ENCODE assay signal across 17 cellular contexts in the genomic region with DNA sequence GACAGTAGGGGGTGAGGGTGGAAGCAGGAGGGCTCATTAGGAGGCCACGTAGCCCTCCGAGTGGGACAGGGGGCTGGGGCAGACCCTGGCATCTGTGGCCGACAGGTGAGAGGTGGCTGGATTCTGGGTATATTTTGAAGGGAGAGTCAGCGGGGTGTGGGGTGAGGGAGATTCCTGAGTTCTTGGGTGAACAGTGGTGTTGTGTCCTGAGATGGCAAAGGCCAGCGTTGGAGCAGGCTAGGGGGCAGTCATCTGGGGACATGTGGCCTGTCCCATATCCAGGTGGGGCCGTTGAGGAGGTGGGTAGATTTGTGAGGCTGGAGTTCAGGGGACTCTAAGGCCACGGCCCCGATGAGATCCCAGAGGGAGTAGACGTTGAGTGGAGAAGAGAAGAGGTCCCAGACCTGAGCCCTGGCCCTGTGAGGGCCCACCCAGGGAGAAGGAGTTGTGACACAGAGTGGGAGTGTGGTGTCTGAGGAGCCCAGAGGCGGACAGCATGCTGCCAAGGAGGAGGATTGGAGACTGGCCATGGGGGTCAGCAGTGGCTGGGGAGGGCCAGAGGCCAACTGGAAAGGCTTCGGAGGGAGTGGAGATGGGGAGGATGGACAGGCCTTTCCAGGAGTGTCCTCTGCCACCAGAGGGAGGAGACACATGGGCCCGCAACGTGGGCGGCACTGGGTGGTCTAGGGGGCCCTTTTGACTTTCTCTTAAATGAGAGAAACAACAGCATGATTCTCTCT. TPM values are rescaled to one million over a fixed set of nuclear protein-coding genes. Genes with fewer than 3 reads are reported as not detected.
DNase-seq lines count a peak whose midpoint lies in the region; ATAC-seq and TF ChIP-seq lines count a peak whose summit lies in the region.
"Had no signal": no experiment of that assay in that cellular context is flagged by ENCODE, and none has a peak within 500 bp of the region (broad histone marks: within the 10 kb centered on the region; RNA-seq: fewer than 3 reads in every experiment).

No MANE protein-coding gene starts in this region.

- POLR2A ChIA-PET in activated CD8-positive, alpha-beta T cell treated with anti-CD3 and anti-CD28 coated beads for 36 hours (lab: Charles Lee) = no interaction called here
- POLR2A ChIA-PET in WTC11 (lab: Charles Lee) = no interaction called here

- CTCF ChIA-PET in activated CD8-positive, alpha-beta T cell treated with anti-CD3 and anti-CD28 coated beads for 36 hours (lab: Charles Lee) = no interaction called here
- CTCF ChIA-PET in WTC11 (lab: Charles Lee) = no interaction called here

- peak overlapping the region; percentile 79 for H3K4me2 ChIP-seq in DOHH2 (ENCODE audit: low read length)

- peaks cover 0 to 41% (median 20%) of the 10 kb centered on the region in 4 donors for H3K4me1 Mint-ChIP-seq in CD4-positive, CD25-positive, alpha-beta regulatory T cell
- H3K4me1 Mint-ChIP-seq in activated CD8-positive, alpha-beta T cell treated with anti-CD3 and anti-CD28 coated beads for 36 hours (ENCODE audit: low read depth) = peaks cover 32% of the 10 kb centered on the region
- H3K4me1 Mint-ChIP-seq in immature natural killer cell (peaks cover 22 to 43% of the 10 kb centered on the region in 2 donors), WTC11 (peaks cover 4% of the 10 kb centered on the region)

- H3K4me1 ChIP-seq in CD4-positive, CD25-positive, alpha-beta regulatory T cell (ENCODE audit: control insufficient read depth, insufficient read depth, low read length, poor library complexity, severe bottlenecking) = peaks cover 18% of the 10 kb centered on the region
- peaks cover 54% of the 10 kb centered on the region for H3K4me1 ChIP-seq in DOHH2 (ENCODE audit: control insufficient read depth, low read length)
- H3K4me1 ChIP-seq: body of pancreas, left ventricle myocardium inferior, SJSA1 had no signal

- H3K9me3 ChIP-seq in CD4-positive, CD25-positive, alpha-beta regulatory T cell (ENCODE audit: control insufficient read depth in 2 of 2, low read length in 2 of 2) = no peaks in the 10 kb centered on the region
- H3K9me3 ChIP-seq in DOHH2 (ENCODE audit: control insufficient read depth, insufficient read depth, low read length) = no peaks in the 10 kb centered on the region
- H3K9me3 ChIP-seq: body of pancreas, left ventricle myocardium inferior, SJSA1 had no signal

- DNase-seq in CD4-positive, CD25-positive, alpha-beta regulatory T cell = no peak
- no peak for DNase-seq in activated CD8-positive, alpha-beta T cell treated with anti-CD3 and anti-CD28 coated beads for 36 hours
- DNase-seq in immature natural killer cell (no peak), NAMALWA (ENCODE audit: low spot score) (no peak), NCI-H2227 (lab: John Stamatoyannopoulos, UW; ENCODE audit: unreplicated experiment) (no peak), KG1 (lab: John Stamatoyannopoulos, UW) (no peak), WTC11 (ENCODE audit: low spot score) (no peak)
- DNase-seq: body of pancreas, hypothalamus, left ventricle myocardium inferior, NCI-H2227 treated with DMSO at 0.1 percent for 48 hours had no signal

- peak overlapping the region in 3 of 4 donors; percentile 23 to 79 (median 27) for H3K4me3 Mint-ChIP-seq in CD4-positive, CD25-positive, alpha-beta regulatory T cell
- H3K4me3 Mint-ChIP-seq in activated CD8-positive, alpha-beta T cell treated with anti-CD3 and anti-CD28 coated beads for 36 hours = no peak overlapping the region
- H3K4me3 Mint-ChIP-seq in immature natural killer cell (peak overlapping the region; percentile 39 to 70 (median 67)), WTC11 (no peak overlapping the region)

- H3K9me2 ChIP-seq in DOHH2 (replicated peaks; ENCODE audit: control insufficient read depth, low read length) = no peaks in the 10 kb centered on the region

- no peaks in the 10 kb centered on the region for H3K36me3 ChIP-seq in CD4-positive, CD25-positive, alpha-beta regulatory T cell (ENCODE audit: control insufficient read depth, insufficient read depth, low read length)
- no peaks in the 10 kb centered on the region for H3K36me3 ChIP-seq in DOHH2 (ENCODE audit: control insufficient read depth, low read length)
- H3K36me3 ChIP-seq: left ventricle myocardium inferior, SJSA1 had no signal

- peak; percentile 47 for TF ChIP-seq CTCF in DOHH2 (IDR thresholded peaks at IDR 0.05; ENCODE audit: low read depth, low read length, poor library complexity, severe bottlenecking)
- no peak for TF ChIP-seq CTCF in activated CD8-positive, alpha-beta T cell treated with anti-CD3 and anti-CD28 coated beads for 36 hours (IDR thresholded peaks at IDR 0.05)
- no peak for TF ChIP-seq CTCF in WTC11 (IDR thresholded peaks at IDR 0.05)

- no peak overlapping the region for H3K4me3 ChIP-seq in CD4-positive, CD25-positive, alpha-beta regulatory T cell (ENCODE audit: low read depth, low read length)
- H3K4me3 ChIP-seq in DOHH2 (ENCODE audit: low read length) = peak overlapping the region; percentile 74
- H3K4me3 ChIP-seq: body of pancreas, left ventricle myocardium inferior, SJSA1 had no signal

- H3K27me3 Mint-ChIP-seq in CD4-positive, CD25-positive, alpha-beta regulatory T cell = peaks cover 12% of the 10 kb centered on the region
- no peaks in the 10 kb centered on the region for H3K27me3 Mint-ChIP-seq in activated CD8-positive, alpha-beta T cell treated with anti-CD3 and anti-CD28 coated beads for 36 hours
- peaks cover 0 to 4% (median 0%) of the 10 kb centered on the region in 3 donors for H3K27me3 Mint-ChIP-seq in immature natural killer cell (ENCODE audit: low read depth in 3 of 3)
- no peaks in the 10 kb centered on the region for H3K27me3 Mint-ChIP-seq in WTC11 (ENCODE audit: low read depth)

- H3F3A ChIP-seq in DOHH2 (ENCODE audit: control insufficient read depth, insufficient read depth) = 0 out of 2 replicates have a peak, but pooled peaks cover 1% of the 10 kb centered on the region

- no peaks in the 10 kb centered on the region for H4K20me1 ChIP-seq in DOHH2 (ENCODE audit: control insufficient read depth, insufficient read depth, low read depth, low read length)

- intact Hi-C loops in activated CD8-positive, alpha-beta T cell treated with anti-CD3 and anti-CD28 coated beads for 36 hours (cut with micrococcal nuclease) = no loop called here

- no peak for ATAC-seq in CD4-positive, CD25-positive, alpha-beta regulatory T cell (ENCODE audit: low read depth in 2 of 2)
- no peak for ATAC-seq in activated CD8-positive, alpha-beta T cell treated with anti-CD3 and anti-CD28 coated beads for 36 hours
- ATAC-seq in WTC11 = no peak
- ATAC-seq: body of pancreas had no signal

- no peaks in the 10 kb centered on the region for H3K36me3 Mint-ChIP-seq in CD4-positive, CD25-positive, alpha-beta regulatory T cell
- no peaks in the 10 kb centered on the region for H3K36me3 Mint-ChIP-seq in activated CD8-positive, alpha-beta T cell treated with anti-CD3 and anti-CD28 coated beads for 36 hours (ENCODE audit: low read depth)
- H3K36me3 Mint-ChIP-seq in immature natural killer cell (no peaks in the 10 kb centered on the region), WTC11 (no peaks in the 10 kb centered on the region)

- H3K27ac Mint-ChIP-seq in CD4-positive, CD25-positive, alpha-beta regulatory T cell = peak overlapping the region; percentile 48 to 93 (median 93)
- peak overlapping the region; percentile 81 for H3K27ac Mint-ChIP-seq in activated CD8-positive, alpha-beta T cell treated with anti-CD3 and anti-CD28 coated beads for 36 hours
- peak overlapping the region; percentile 79 to 87 (median 82) for H3K27ac Mint-ChIP-seq in immature natural killer cell
- H3K27ac Mint-ChIP-seq in WTC11 = no peak overlapping the region

- H3K79me2 ChIP-seq in DOHH2 (ENCODE audit: control insufficient read depth, low read length) = peaks cover 24% of the 10 kb centered on the region

- no peaks in the 10 kb centered on the region for H3K27me3 ChIP-seq in CD4-positive, CD25-positive, alpha-beta regulatory T cell (ENCODE audit: control insufficient read depth, insufficient read depth, low read length)
- H3K27me3 ChIP-seq in DOHH2 (ENCODE audit: control insufficient read depth, low read length) = no peaks in the 10 kb centered on the region
- H3K27me3 ChIP-seq: body of pancreas, SJSA1 had no signal

- H3K27ac ChIP-seq in CD4-positive, CD25-positive, alpha-beta regulatory T cell (ENCODE audit: insufficient read depth, low read length, poor library complexity, severe bottlenecking) = no peak overlapping the region
- H3K27ac ChIP-seq in DOHH2 (ENCODE audit: low read depth, low read length) = peak overlapping the region; percentile 84
- H3K27ac ChIP-seq: body of pancreas, left ventricle myocardium inferior, SJSA1 had no signal

- peaks cover 0 to 1% (median 0%) of the 10 kb centered on the region in 7 donors for H3K9me3 Mint-ChIP-seq in CD4-positive, CD25-positive, alpha-beta regulatory T cell
- H3K9me3 Mint-ChIP-seq in activated CD8-positive, alpha-beta T cell treated with anti-CD3 and anti-CD28 coated beads for 36 hours = no peaks in the 10 kb centered on the region
- H3K9me3 Mint-ChIP-seq in immature natural killer cell (no peaks in the 10 kb centered on the region), WTC11 (no peaks in the 10 kb centered on the region)

TF ChIP-seq in WTC11, 78 proteins besides CTCF, POLR2A, EP300 and RAD21 (continues in another document):
- TF ChIP-seq ZNF317 (CRISPR knock-in tag; IDR thresholded peaks at IDR 0.05; ENCODE audit: borderline replicate concordance, low read depth) (no peak), TP53 (CRISPR knock-in tag; IDR thresholded peaks at IDR 0.05) (no peak)
- TF ChIP-seq, protein P1, sequence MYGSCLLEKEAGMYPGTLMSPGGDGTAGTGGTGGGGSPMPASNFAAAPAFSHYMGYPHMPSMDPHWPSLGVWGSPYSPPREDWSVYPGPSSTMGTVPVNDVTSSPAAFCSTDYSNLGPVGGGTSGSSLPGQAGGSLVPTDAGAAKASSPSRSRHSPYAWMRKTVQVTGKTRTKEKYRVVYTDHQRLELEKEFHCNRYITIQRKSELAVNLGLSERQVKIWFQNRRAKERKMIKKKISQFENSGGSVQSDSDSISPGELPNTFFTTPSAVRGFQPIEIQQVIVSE (CRISPR knock-in tag; IDR thresholded peaks at IDR 0.05; ENCODE audit: borderline replicate concordance) = no peak

RNA-seq across cellular contexts. Expression of a gene that starts 19.6 kb away (rescaled TPM):
- total RNA-seq in CD4-positive, CD25-positive, alpha-beta regulatory T cell = 1.7 TPM
- under 1 TPM; 0.14 to 0.81 (median 0.27) TPM for polyA plus RNA-seq in CD4-positive, CD25-positive, alpha-beta regulatory T cell
- total RNA-seq in activated CD8-positive, alpha-beta T cell treated with anti-CD3 and anti-CD28 coated beads for 36 hours = under 1 TPM; 0.47 to 0.51 TPM
- polyA plus RNA-seq in immature natural killer cell = 10 to 100 TPM in 1 of 3 donors, 1 to 10 TPM in 2; 2.9 to 10.3 (median 3.3) TPM
- 10.6 to 12.6 TPM (median 10.7 TPM) in 3 replicates for total RNA-seq in WTC11 (2021)
- total RNA-seq: Daoy, H4, pulmonary artery endothelial cell, SJSA1 had no signal
- polyA plus RNA-seq: fibroblast of lung had no signal

RNA-seq across cellular contexts. Expression of a gene that starts 59.6 kb away (rescaled TPM):
- 1,546 TPM for total RNA-seq in CD4-positive, CD25-positive, alpha-beta regulatory T cell
- 1,000 to 10,000 TPM; 1,432 to 2,034 (median 1,717) TPM for polyA plus RNA-seq in CD4-positive, CD25-positive, alpha-beta regulatory T cell
- total RNA-seq in activated CD8-positive, alpha-beta T cell treated with anti-CD3 and anti-CD28 coated beads for 36 hours = 1,000 to 10,000 TPM; 2,208 to 2,269 TPM
- 1,000 to 10,000 TPM in 1 of 3 donors, 100 to 1,000 TPM in 2; 683 to 2,037 (median 891) TPM for polyA plus RNA-seq in immature natural killer cell
- 2,184 to 2,437 TPM (median 2,411 TPM) in 3 replicates for total RNA-seq in WTC11 (2021)

Comparison
In these comparisons a context has a peak if more than half of its experiments do, and no peak if none do; other contexts are left out.
1. H3K4me3 Mint-ChIP-seq: peak in CD4-positive, CD25-positive, alpha-beta regulatory T cell (3 of 4) and immature natural killer cell (5 of 5); none in activated CD8-positive, alpha-beta T cell treated with anti-CD3 and anti-CD28 coated beads for 36 hours (single experiment) and WTC11 (single experiment).